26 cellular contexts compared by ENCODE assay signal in genomic region chr9:31637861-31638260, GRCh38.
"Had no signal": no experiment of that assay in that cellular context is flagged by ENCODE, and none has a peak within 500 bp of the region (broad histone marks: within the 10 kb centered on the region; RNA-seq: fewer than 3 reads in every experiment).

No MANE protein-coding gene starts in this region.

- ATAC-seq: stimulated activated effector memory CD8-positive, alpha-beta T cell treated with anti-CD3 and anti-CD28 coated beads, Interleukin-12 subunit alpha, Interleukin-12 subunit beta, amount 100 ng/mL, for 72 hours; stimulated activated memory B cell treated with anti-CD40 and anti-IgM and Interleukin-4, amounts not matched to agents 10 μg/mL and 1 μg/mL and 100 μg/mL, for 72 hours; stimulated activated naive B cell treated with anti-CD40 and anti-IgM and Interleukin-4, amounts not matched to agents 10 μg/mL and 1 μg/mL and 100 μg/mL, for 72 hours; stimulated activated naive CD8-positive, alpha-beta T cell treated with anti-CD3 and anti-CD28 coated beads, Interleukin-15, amount 100 ng/mL, for 72 hours; stimulated activated naive CD8-positive, alpha-beta T cell treated with anti-CD3 and anti-CD28 coated beads, Interleukin-15, Interleukin-2, amounts not matched to agents 100 U/mL and 50 U/mL, for 24 hours; upper lobe of right lung had no signal

- DNase-seq: stimulated activated CD4-positive, alpha-beta T cell treated with anti-CD3 and anti-CD28 coated beads, Interleukin-2, amount 100 ng/mL, for 48 hours; stimulated activated CD4-positive, alpha-beta T cell treated with anti-CD3 and anti-CD28 coated beads, Interleukin-4, amount 100 ng/mL, for 1 hour; stimulated activated CD4-positive, alpha-beta T cell treated with anti-CD3 and anti-CD28 coated beads, Interleukin-4, amount 100 ng/mL, for 24 hours; stimulated activated CD4-positive, alpha-beta T cell treated with anti-CD3 and anti-CD28 coated beads, Interleukin-4, amount 100 ng/mL, for 4 hours; stimulated activated CD8-positive, alpha-beta memory T cell treated with anti-CD3 and anti-CD28 coated beads, Interleukin-4, amount 100 ng/mL, for 48 hours; stimulated activated naive B cell treated with anti-CD40 and anti-IgM and Interleukin-4, amounts not matched to agents 10 μg/mL and 1 μg/mL and 100 μg/mL, for 72 hours; stimulated activated naive CD4-positive, alpha-beta T cell; stimulated activated naive CD4-positive, alpha-beta T cell treated with Interleukin-2 at 50 U/mL for 16 hours; stimulated activated naive CD8-positive, alpha-beta T cell treated with anti-CD3 and anti-CD28 coated beads, Interleukin-15, amount 100 ng/mL, for 72 hours; stimulated activated naive CD8-positive, alpha-beta T cell treated with anti-CD3 and anti-CD28 coated beads, Interleukin-15, Interleukin-2, amounts not matched to agents 100 U/mL and 50 U/mL, for 24 hours; stomach; substantia nigra; testis; thyroid gland; tibial artery; transverse colon; trophoblast cell; upper lobe of left lung; upper lobe of right lung; uterus had no signal

- H3K36me3 ChIP-seq: stomach, suprapubic skin, thoracic aorta, thyroid gland, tibial artery, tibial nerve, transverse colon, upper lobe of left lung, upper lobe of right lung, uterus, vagina had no signal

- H3K9me3 ChIP-seq: stomach, suprapubic skin, testis, thoracic aorta, thyroid gland, tibial artery, tibial nerve, transverse colon, upper lobe of left lung, upper lobe of right lung, uterus, vagina had no signal

- H3K4me3 ChIP-seq: stomach, suprapubic skin, testis, thoracic aorta, thyroid gland, tibial artery, tibial nerve, transverse colon, upper lobe of left lung, upper lobe of right lung, uterus, vagina had no signal

- H3K27me3 ChIP-seq: stomach, suprapubic skin, testis, thyroid gland, tibial artery, tibial nerve, transverse colon, upper lobe of left lung, upper lobe of right lung, uterus, vagina had no signal

- H3K27ac ChIP-seq: stomach, suprapubic skin, testis, thoracic aorta, thyroid gland, tibial artery, tibial nerve, transverse colon, upper lobe of left lung, upper lobe of right lung, uterus, vagina had no signal
